ENCODE assay signal across 1 cellular context in the genomic region with DNA sequence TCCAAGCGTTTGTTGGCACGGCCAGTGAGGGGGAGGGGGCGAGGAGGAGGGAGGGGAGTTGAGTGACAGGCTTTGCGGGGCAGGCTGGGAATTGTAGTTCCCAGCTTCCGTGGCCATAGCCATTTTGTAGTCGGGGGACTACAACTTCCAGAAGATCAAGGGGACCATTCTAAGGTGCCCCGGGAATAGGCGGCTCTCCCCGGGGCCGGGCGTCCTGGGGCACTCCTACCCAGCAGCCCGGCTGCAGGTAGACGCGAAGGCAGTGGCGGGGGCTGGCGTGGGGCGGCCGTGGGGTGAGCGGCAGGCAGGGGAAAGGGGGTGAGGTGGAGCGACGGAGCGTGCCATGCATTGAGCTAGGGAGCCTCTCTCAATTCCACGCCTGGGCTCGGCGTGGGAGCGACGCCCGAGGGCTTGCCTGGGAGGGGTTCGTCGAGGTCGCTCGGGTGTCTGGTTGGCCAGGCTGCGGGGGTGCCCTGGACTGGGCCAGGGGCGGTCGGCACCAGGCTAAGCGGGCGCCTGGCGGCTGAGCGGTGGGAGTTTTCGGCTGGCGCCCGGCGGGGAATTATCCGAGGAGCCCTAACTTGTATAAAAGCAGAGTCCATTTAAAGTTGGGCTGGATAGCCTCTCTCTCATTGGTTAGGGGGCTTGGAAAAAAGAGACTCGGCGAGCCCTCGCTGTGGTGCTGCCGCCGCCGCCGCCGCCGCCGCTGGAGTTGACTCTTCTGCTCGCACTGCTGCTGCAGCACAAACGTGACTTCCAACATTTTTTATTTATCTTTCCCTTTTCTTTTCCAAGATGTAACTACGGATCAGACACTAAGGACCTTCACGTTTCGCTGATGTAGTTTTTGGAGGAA.
TF ChIP-seq lines count a peak whose summit lies in the region.

JARID2 (plus strand) TSS at position 709 of the 856 bp plus-strand sequence. CDS start 471 bp downstream, outside the sequence.

TF ChIP-seq in H1, 55 proteins besides CTCF, POLR2A, EP300 and RAD21:
- TF ChIP-seq CHD2 (IDR thresholded peaks at IDR 0.05; ENCODE audit: low read length): no peak
- 0 out of 2 replicates have a peak, but pooled peaks have one; percentile 32 for TF ChIP-seq EGR1 (IDR thresholded peaks at IDR 0.05; ENCODE audit: borderline replicate concordance, low read depth, low read length)
- peak; percentile 16; the same call in 1 of the 2 replicates for TF ChIP-seq TEAD4 (IDR thresholded peaks at IDR 0.05; ENCODE audit: low read depth, low read length)
- TF ChIP-seq KDM5A (IDR thresholded peaks at IDR 0.05; ENCODE audit: low read length): 0 out of 2 replicates have a peak, but pooled peaks have one; percentile 22
- TF ChIP-seq POLR2AphosphoS5 (IDR thresholded peaks at IDR 0.05; ENCODE audit: low read depth, low read length): 0 out of 2 replicates have a peak, but pooled peaks have one; percentile 22
- TF ChIP-seq TBP (IDR thresholded peaks at IDR 0.05; ENCODE audit: low read depth, low read length): peak; percentile 92
- TF ChIP-seq GABPA (IDR thresholded peaks at IDR 0.05; ENCODE audit: borderline replicate concordance, insufficient read depth, low read length): no peak
- peak; percentile 80 for TF ChIP-seq SIX5 (IDR thresholded peaks at IDR 0.05; ENCODE audit: low read depth, low read length)
- TF ChIP-seq TAF7 (optimal IDR thresholded peaks at IDR 0.05; ENCODE audit: borderline replicate concordance, low read depth, low read length): peak; percentile 0
- no peak for TF ChIP-seq SRF (IDR thresholded peaks at IDR 0.05; ENCODE audit: low read depth, low read length)
- TF ChIP-seq YY1 (IDR thresholded peaks at IDR 0.05; ENCODE audit: low read depth, low read length): peak; percentile 95
- peak; percentile 88 for TF ChIP-seq CREB1 (IDR thresholded peaks at IDR 0.05)
- no peak for TF ChIP-seq ZNF274 (IDR thresholded peaks at IDR 0.05; ENCODE audit: borderline replicate concordance, extremely low read depth, low read length)
- TF ChIP-seq ASH2L (IDR thresholded peaks at IDR 0.05; ENCODE audit: low read length): peak; percentile 47
- peak; percentile 48; the same call in 1 of the 2 replicates for TF ChIP-seq PHF8 (conservative IDR thresholded peaks at IDR 0.05; ENCODE audit: low read depth, low read length)
- TF ChIP-seq ATF3 (IDR thresholded peaks at IDR 0.05; ENCODE audit: insufficient read depth, low read depth, low read length): no peak
- peak; percentile 10 to 81; a peak in 1 of 4 replicates for TF ChIP-seq SIN3A (conservative IDR thresholded peaks at IDR 0.05 in 1 of 2, IDR thresholded peaks at IDR 0.05 in 1 of 2; ENCODE audit: low read depth in 1 of 2, low read length in 2 of 2)
- peak; percentile 86 for TF ChIP-seq KDM4A (IDR thresholded peaks at IDR 0.05; ENCODE audit: low read depth, low read length, severe bottlenecking)
- TF ChIP-seq TAF1 (IDR thresholded peaks at IDR 0.05; ENCODE audit: low read depth, low read length): peak; percentile 76
